23 cellular contexts compared by ENCODE assay signal in the genomic region with DNA sequence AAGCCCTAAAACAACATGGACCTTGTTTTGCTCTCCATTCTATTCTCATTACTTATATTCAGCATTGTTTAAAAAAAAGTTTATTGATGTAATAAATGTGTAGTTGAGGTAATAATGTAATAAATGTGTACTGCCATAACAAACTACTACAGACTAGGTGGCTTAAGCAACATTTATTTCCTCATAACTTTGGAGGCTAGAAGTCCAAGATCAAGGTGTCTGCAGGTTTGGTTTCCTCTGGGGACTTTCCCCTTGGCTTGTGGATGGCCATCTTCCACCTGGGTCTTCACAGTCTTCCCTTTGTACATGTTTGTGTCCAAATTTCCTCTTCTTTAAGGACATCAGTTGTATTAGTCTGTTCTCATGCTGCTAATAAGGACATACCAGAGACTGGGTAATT.
DNase-seq lines count a peak whose midpoint lies in the region; ATAC-seq, FAIRE-seq and TF ChIP-seq lines count a peak whose summit lies in the region.
"Had no signal": no experiment of that assay in that cellular context is flagged by ENCODE, and none has a peak within 500 bp of the region (broad histone marks: within the 10 kb centered on the region; RNA-seq: fewer than 3 reads in every experiment).

No MANE protein-coding gene starts in this region.

- H3K4me1 ChIP-seq in HEK293 (ENCODE audit: control insufficient read depth, insufficient read depth, low read length), result no peaks in the 10 kb centered on the region
- H3K4me1 ChIP-seq in mucosa of descending colon (ENCODE audit: low read depth), result peaks cover 7% of the 10 kb centered on the region
- H3K4me1 ChIP-seq: Caco-2 had no signal

- POLR2A ChIA-PET in HEK293 (lab: Yijun Ruan, JAX), result no interaction called here

- no peaks in the 10 kb centered on the region for H3K9me3 ChIP-seq in HEK293 (ENCODE audit: control insufficient read depth, insufficient read depth, low read depth, low read length)
- H3K9me3 ChIP-seq in mucosa of descending colon, result no peaks in the 10 kb centered on the region
- H3K9me3 ChIP-seq: A549, Caco-2 had no signal

- H3K4me3 ChIP-seq in HEK293 (ENCODE audit: low read depth, low read length), result no peak overlapping the region
- no peak overlapping the region for H3K4me3 ChIP-seq in mucosa of descending colon
- H3K4me3 ChIP-seq: A549; BLaER1 treated with 17β-estradiol and CSF1 and Interleukin-3, amounts not matched to agents 10 nM and 100 nM; GM12878 had no signal

- intact Hi-C loops in mucosa of descending colon (cut with DNase I, micrococcal nuclease), result no loop called here

- TF ChIP-seq CTCF in HEK293 (tag by site-specific recombination; IDR thresholded peaks at IDR 0.05) (no peak), mucosa of descending colon (IDR thresholded peaks at IDR 0.05) (no peak)

- H3K36me3 ChIP-seq in HEK293 (ENCODE audit: control insufficient read depth in 2 of 2, insufficient read depth in 1 of 2, low read length in 2 of 2) (no peaks in the 10 kb centered on the region), mucosa of descending colon (ENCODE audit: low read depth) (no peaks in the 10 kb centered on the region)
- H3K36me3 ChIP-seq: BLaER1 treated with 17β-estradiol and CSF1 and Interleukin-3, amounts not matched to agents 10 nM and 100 nM had no signal

- no peak overlapping the region for H3K27ac ChIP-seq in HEK293 (ENCODE audit: extremely low read depth, low read depth, low read length)
- H3K27ac ChIP-seq: 22Rv1; A549; BLaER1 treated with 17β-estradiol and CSF1 and Interleukin-3, amounts not matched to agents 10 nM and 100 nM; C4-2B had no signal

- no peak for DNase-seq in mucosa of descending colon
- no peak for DNase-seq in KG1 (lab: John Stamatoyannopoulos, UW)
- DNase-seq in DMS53 treated with DMSO at 0.1 percent for 48 hours (lab: John Stamatoyannopoulos, UW; ENCODE audit: unreplicated experiment), result no peak
- DNase-seq: AML-193; Caco-2; Calu3; CD4-positive, alpha-beta T cell; CD8-positive, alpha-beta T cell; DMS79; DND-41; EL; GDM1 had no signal

- CTCF ChIA-PET in HEK293 (lab: Yijun Ruan, JAX), result no interaction called here

- FAIRE-seq in colon (lab: Jason Lieb, UNC), result peak; percentile 74
- FAIRE-seq: A549, D721Med, GM12878, GM12892, GM18507, GM19239 had no signal

- peak; percentile 66 for ATAC-seq in mucosa of descending colon
- ATAC-seq: A549; CD8-positive, alpha-beta T cell; GM12878 had no signal

TF ChIP-seq in HEK293, 187 proteins besides CTCF, POLR2A, EP300 and RAD21:
- TF ChIP-seq ZNF184 (tag by site-specific recombination; IDR thresholded peaks at IDR 0.05) (no peak), ZNF223 (tag by site-specific recombination; IDR thresholded peaks at IDR 0.05) (no peak), ZNF521 (tag by site-specific recombination; IDR thresholded peaks at IDR 0.05) (no peak), ZBTB26 (tag by site-specific recombination; optimal IDR thresholded peaks at IDR 0.05) (no peak), ZNF24 (tag by site-specific recombination; IDR thresholded peaks at IDR 0.05) (no peak), ZNF548 (tag by site-specific recombination; IDR thresholded peaks at IDR 0.05) (peak; percentile 83)
- TF ChIP-seq, protein P1, sequence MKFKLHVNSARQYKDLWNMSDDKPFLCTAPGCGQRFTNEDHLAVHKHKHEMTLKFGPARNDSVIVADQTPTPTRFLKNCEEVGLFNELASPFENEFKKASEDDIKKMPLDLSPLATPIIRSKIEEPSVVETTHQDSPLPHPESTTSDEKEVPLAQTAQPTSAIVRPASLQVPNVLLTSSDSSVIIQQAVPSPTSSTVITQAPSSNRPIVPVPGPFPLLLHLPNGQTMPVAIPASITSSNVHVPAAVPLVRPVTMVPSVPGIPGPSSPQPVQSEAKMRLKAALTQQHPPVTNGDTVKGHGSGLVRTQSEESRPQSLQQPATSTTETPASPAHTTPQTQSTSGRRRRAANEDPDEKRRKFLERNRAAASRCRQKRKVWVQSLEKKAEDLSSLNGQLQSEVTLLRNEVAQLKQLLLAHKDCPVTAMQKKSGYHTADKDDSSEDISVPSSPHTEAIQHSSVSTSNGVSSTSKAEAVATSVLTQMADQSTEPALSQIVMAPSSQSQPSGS (tag by site-specific recombination; IDR thresholded peaks at IDR 0.05; ENCODE audit: low read depth), result no peak
